Comparison of ENCODE assay signal across 9 cellular contexts in genomic region chr6:16670183-16670582, GRCh38.
DNase-seq lines count a peak whose midpoint lies in the region; ATAC-seq, FAIRE-seq and TF ChIP-seq lines count a peak whose summit lies in the region.
"Had no signal": no experiment of that assay in that cellular context is flagged by ENCODE, and none has a peak within 500 bp of the region (broad histone marks: within the 10 kb centered on the region; RNA-seq: fewer than 3 reads in every experiment).

No MANE protein-coding gene starts in this region.

- ATAC-seq in GM18870 (IDR thresholded peaks at IDR 0.05; ENCODE audit: unreplicated experiment) (peak; percentile 62), HG02938 (IDR thresholded peaks at IDR 0.05; ENCODE audit: unreplicated experiment) (peak; percentile 72)
- no peak for ATAC-seq in activated CD8-positive, alpha-beta T cell treated with anti-CD3 and anti-CD28 coated beads, Interleukin-2, amount 10 ng/mL, durations not matched to agents 7 days and 5 days

- DNase-seq in activated CD8-positive, alpha-beta T cell treated with anti-CD3 and anti-CD28 coated beads, Interleukin-2, amount 10 ng/mL, durations not matched to agents 7 days and 5 days, result no peak
- DNase-seq in osteocyte (ENCODE audit: extremely low spot score, unreplicated experiment), result no peak
- DNase-seq in NCI-H2171 treated with DMSO at 0.1 percent for 48 hours (lab: John Stamatoyannopoulos, UW), result no peak
- DNase-seq in occipital lobe (lab: John Stamatoyannopoulos, UW), result no peak
- no peak for DNase-seq in small intestine
- DNase-seq in NCI-H1930 (lab: John Stamatoyannopoulos, UW), result no peak

- H3K27me3 ChIP-seq in small intestine (ENCODE audit: control insufficient read depth in 2 of 2, insufficient read depth in 2 of 2, low read length in 2 of 2), result no peaks in the 10 kb centered on the region

- CTCF ChIA-PET in activated CD8-positive, alpha-beta T cell treated with anti-CD3 and anti-CD28 coated beads, Interleukin-2, amount 10 ng/mL, durations not matched to agents 7 days and 5 days (lab: Charles Lee), result interaction anchor here (2.4 kb wide), 1 partner anchor 93 kb away, joined by 7 read pairs; no protein-coding TSS in a partner anchor

- H3K4me3 ChIP-seq in small intestine (ENCODE audit: low read depth in 1 of 2, low read length in 2 of 2), result no peak overlapping the region

- H3K36me3 Mint-ChIP-seq in activated CD8-positive, alpha-beta T cell treated with anti-CD3 and anti-CD28 coated beads, Interleukin-2, amount 10 ng/mL, durations not matched to agents 7 days and 5 days (ENCODE audit: low read depth), result peaks cover 33% of the 10 kb centered on the region
- peaks cover 8% of the 10 kb centered on the region for H3K36me3 Mint-ChIP-seq in osteocyte (ENCODE audit: unreplicated experiment)

- no peaks in the 10 kb centered on the region for H3K9me3 Mint-ChIP-seq in activated CD8-positive, alpha-beta T cell treated with anti-CD3 and anti-CD28 coated beads, Interleukin-2, amount 10 ng/mL, durations not matched to agents 7 days and 5 days (ENCODE audit: insufficient read depth)
- peaks cover 3% of the 10 kb centered on the region for H3K9me3 Mint-ChIP-seq in osteocyte (ENCODE audit: unreplicated experiment)

- peaks cover 59% of the 10 kb centered on the region for H3K4me1 Mint-ChIP-seq in activated CD8-positive, alpha-beta T cell treated with anti-CD3 and anti-CD28 coated beads, Interleukin-2, amount 10 ng/mL, durations not matched to agents 7 days and 5 days (ENCODE audit: low read depth)
- peaks cover 48% of the 10 kb centered on the region for H3K4me1 Mint-ChIP-seq in osteocyte (ENCODE audit: unreplicated experiment)

- peak overlapping the region; percentile 56 for H3K4me3 Mint-ChIP-seq in activated CD8-positive, alpha-beta T cell treated with anti-CD3 and anti-CD28 coated beads, Interleukin-2, amount 10 ng/mL, durations not matched to agents 7 days and 5 days
- no peak overlapping the region for H3K4me3 Mint-ChIP-seq in osteocyte (ENCODE audit: unreplicated experiment)

- H3K27ac ChIP-seq in small intestine (ENCODE audit: low read depth in 1 of 2, low read length in 1 of 2), result peak overlapping the region in 1 of 2 donors; percentile 72

- no peaks in the 10 kb centered on the region for H3K36me3 ChIP-seq in small intestine (ENCODE audit: control insufficient read depth in 2 of 2, insufficient read depth in 2 of 2, low read length in 2 of 2)

- no peak for FAIRE-seq in small intestine (lab: Jason Lieb, UNC)
- FAIRE-seq: colon had no signal

- peak overlapping the region; percentile 84 for H3K27ac Mint-ChIP-seq in activated CD8-positive, alpha-beta T cell treated with anti-CD3 and anti-CD28 coated beads, Interleukin-2, amount 10 ng/mL, durations not matched to agents 7 days and 5 days
- peak overlapping the region; percentile 50 for H3K27ac Mint-ChIP-seq in osteocyte (ENCODE audit: unreplicated experiment)

- POLR2A ChIA-PET in activated CD8-positive, alpha-beta T cell treated with anti-CD3 and anti-CD28 coated beads, Interleukin-2, amount 10 ng/mL, durations not matched to agents 7 days and 5 days (lab: Charles Lee), result no interaction called here

- no peak for TF ChIP-seq CTCF in osteocyte (IDR thresholded peaks at IDR 0.05)

- no peaks in the 10 kb centered on the region for H3K9me3 ChIP-seq in small intestine (ENCODE audit: control insufficient read depth, low read depth)

- peaks cover 2 to 14% of the 10 kb centered on the region in 2 donors for H3K4me1 ChIP-seq in small intestine (ENCODE audit: control insufficient read depth in 2 of 2, insufficient read depth in 1 of 2, low read depth in 1 of 2, low read length in 1 of 2)

- no peaks in the 10 kb centered on the region for H3K27me3 Mint-ChIP-seq in activated CD8-positive, alpha-beta T cell treated with anti-CD3 and anti-CD28 coated beads, Interleukin-2, amount 10 ng/mL, durations not matched to agents 7 days and 5 days (ENCODE audit: low read depth)
- H3K27me3 Mint-ChIP-seq in osteocyte (ENCODE audit: unreplicated experiment), result no peaks in the 10 kb centered on the region

- 62 to 75% (median 74%) methylated on average over 4 of the region's 4 CpGs for WGBS in small intestine, 3 donors
